ENCODE assay signal across 1 cellular context in the genomic region with DNA sequence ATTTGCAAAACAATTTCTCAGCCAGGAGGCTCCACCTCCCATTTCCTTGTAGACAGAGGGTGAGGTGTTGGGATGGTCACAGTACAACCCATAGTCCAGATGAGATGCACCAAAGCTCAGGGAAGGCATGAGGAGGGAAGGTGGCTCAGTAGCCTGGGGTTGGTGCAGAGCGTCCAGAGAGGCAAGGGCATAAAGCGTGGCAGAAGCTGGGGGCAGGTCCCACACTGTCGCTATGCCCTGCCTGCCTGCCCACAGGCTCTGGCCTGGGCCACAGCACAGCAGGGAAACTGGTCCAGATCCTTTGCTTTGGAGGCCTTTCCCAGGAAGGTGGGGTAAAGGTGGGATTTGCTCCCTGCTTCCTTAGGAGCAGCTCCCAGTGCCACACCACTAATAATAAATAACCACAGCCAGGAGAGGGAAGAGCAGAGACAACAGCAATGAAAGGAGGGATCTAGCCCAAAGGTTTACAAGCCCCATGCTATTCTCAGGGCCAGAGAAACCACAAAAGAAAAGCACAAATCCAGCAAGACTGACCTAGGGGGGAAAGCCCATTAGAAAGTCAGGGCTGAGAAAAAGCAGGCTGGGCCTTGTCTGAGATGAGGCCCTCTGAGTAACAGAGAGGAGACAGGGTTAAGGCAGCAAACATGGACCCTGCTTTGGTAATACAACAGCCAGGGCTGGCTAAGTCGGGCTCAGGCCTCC.
TF ChIP-seq lines count a peak whose summit lies in the region.

No MANE protein-coding gene starts in this region.

TF ChIP-seq in IMR-90, 13 proteins besides CTCF, POLR2A, EP300 and RAD21:
- TF ChIP-seq MAFK (IDR thresholded peaks at IDR 0.05; ENCODE audit: low read depth, low read length) (no peak), SMC3 (IDR thresholded peaks at IDR 0.05; ENCODE audit: low read depth, low read length) (no peak), CHD1 (IDR thresholded peaks at IDR 0.05; ENCODE audit: low read depth, low read length) (no peak), NFE2L2 (IDR thresholded peaks at IDR 0.05; ENCODE audit: low read depth, low read length) (no peak), RFX5 (IDR thresholded peaks at IDR 0.05; ENCODE audit: low read depth, low read length) (no peak), CEBPB (IDR thresholded peaks at IDR 0.05; ENCODE audit: low read depth, low read length) (no peak), MXI1 (IDR thresholded peaks at IDR 0.05; ENCODE audit: borderline replicate concordance, low read depth, low read length) (no peak), MAZ (IDR thresholded peaks at IDR 0.05; ENCODE audit: borderline replicate concordance, low read depth, low read length) (no peak), FOS (IDR thresholded peaks at IDR 0.05; ENCODE audit: low read depth, low read length) (no peak), BHLHE40 (IDR thresholded peaks at IDR 0.05; ENCODE audit: low read depth, low read length) (no peak)
TF ChIP-seq in IMR-90: peak in this region for 0.
